Comparison of ENCODE assay signal across 8 cellular contexts in genomic region chr7:96075510-96076349, GRCh38.
DNase-seq lines count a peak whose midpoint lies in the region; ATAC-seq and TF ChIP-seq lines count a peak whose summit lies in the region.

No MANE protein-coding gene starts in this region.

- TF ChIP-seq CTCF in AG04449 (IDR thresholded peaks at IDR 0.05; ENCODE audit: insufficient read depth, low read length, missing control alignments) (peak; percentile 86), coronary artery (IDR thresholded peaks at IDR 0.05) (peak; percentile 71)

- H3K36me3 Mint-ChIP-seq in activated CD4-positive, alpha-beta T cell treated with anti-CD3 and anti-CD28 coated beads for 36 hours (ENCODE audit: low read depth), result no peaks in the 10 kb centered on the region

- peak; percentile 79 for ATAC-seq in GM18861 (IDR thresholded peaks at IDR 0.05; ENCODE audit: unreplicated experiment)
- ATAC-seq in HG03135 (IDR thresholded peaks at IDR 0.05; ENCODE audit: unreplicated experiment), result peak; percentile 85
- peak; percentile 81 for ATAC-seq in activated CD4-positive, alpha-beta T cell treated with anti-CD3 and anti-CD28 coated beads for 36 hours

- H3K27ac ChIP-seq in coronary artery, result no peak overlapping the region

- H3K27ac Mint-ChIP-seq in activated CD4-positive, alpha-beta T cell treated with anti-CD3 and anti-CD28 coated beads for 36 hours, result no peak overlapping the region

- H3K9me3 Mint-ChIP-seq in activated CD4-positive, alpha-beta T cell treated with anti-CD3 and anti-CD28 coated beads for 36 hours (ENCODE audit: low read depth), result no peaks in the 10 kb centered on the region

- POLR2A ChIA-PET in AG04449 (lab: Yijun Ruan, JAX), result no interaction called here
- POLR2A ChIA-PET in activated CD4-positive, alpha-beta T cell treated with anti-CD3 and anti-CD28 coated beads for 36 hours (lab: Charles Lee), result no interaction called here

- H3K4me3 ChIP-seq in AG04449 (ENCODE audit: low read depth, low read length) (peak overlapping the region; percentile 59), coronary artery (peak overlapping the region; percentile 75)

- peak overlapping the region; percentile 69 for H3K4me3 Mint-ChIP-seq in activated CD4-positive, alpha-beta T cell treated with anti-CD3 and anti-CD28 coated beads for 36 hours

- H3K4me1 Mint-ChIP-seq in activated CD4-positive, alpha-beta T cell treated with anti-CD3 and anti-CD28 coated beads for 36 hours, result peaks cover 8% of the 10 kb centered on the region

- CTCF ChIA-PET in AG04449 (lab: Yijun Ruan, JAX), result interaction anchor here (0.6 to 3.8 kb wide), 19 partner anchors 8 to 990 kb away, joined by 3 to 41 read pairs (median 4); partner anchors contain the start of gene DLX5
- CTCF ChIA-PET in activated CD4-positive, alpha-beta T cell treated with anti-CD3 and anti-CD28 coated beads for 36 hours (lab: Charles Lee), result interaction anchor here (0.5 to 1.3 kb wide), 7 partner anchors 10 to 955 kb away, joined by 3 to 5 read pairs (median 3); no protein-coding TSS in a partner anchor

- intact Hi-C loops in activated CD4-positive, alpha-beta T cell treated with anti-CD3 and anti-CD28 coated beads for 36 hours (cut with DNase I, micrococcal nuclease), result loop anchor here (1.0 to 5.0 kb wide), 5 partner anchors 159 to 990 kb away; no protein-coding TSS in a partner anchor

- DNase-seq in AG04449 (ENCODE audit: low read depth, low spot score) (no peak), NCI-H2227 (lab: John Stamatoyannopoulos, UW; ENCODE audit: unreplicated experiment) (peak; percentile 86), coronary artery (ENCODE audit: low spot score) (no peak), left kidney (ENCODE audit: low read depth, low spot score) (peak; percentile 82)
- DNase-seq in activated CD4-positive, alpha-beta T cell treated with anti-CD3 and anti-CD28 coated beads for 36 hours, result peak; percentile 71
- peak; percentile 48 for DNase-seq in stimulated activated CD4-positive, alpha-beta T cell treated with anti-CD3 and anti-CD28 coated beads, Interleukin-1b, Interleukin-23, amount 100 ng/mL, for 48 hours

- peaks cover 34% of the 10 kb centered on the region for H3K27me3 Mint-ChIP-seq in activated CD4-positive, alpha-beta T cell treated with anti-CD3 and anti-CD28 coated beads for 36 hours

Comparison
In these comparisons a context has a peak if more than half of its experiments do, and no peak if none do; other contexts are left out.
1. DNase-seq: peak in NCI-H2227 (single experiment), activated CD4-positive, alpha-beta T cell treated with anti-CD3 and anti-CD28 coated beads for 36 hours (single experiment), left kidney (single experiment) and stimulated activated CD4-positive, alpha-beta T cell treated with anti-CD3 and anti-CD28 coated beads, Interleukin-1b, Interleukin-23, amount 100 ng/mL, for 48 hours (single experiment); none in AG04449 (single experiment) and coronary artery (single experiment).
2. Peak in every context shown above with its lines, with median percentiles within 50 percentile points of each other: ATAC-seq.